In genomic region chr15:96054606-96055005, GRCh38 we compare ENCODE assay signal across 14 cellular contexts.
"Had no signal": no experiment of that assay in that cellular context is flagged by ENCODE, and none has a peak within 500 bp of the region (broad histone marks: within the 10 kb centered on the region; RNA-seq: fewer than 3 reads in every experiment).

No MANE protein-coding gene starts in this region.

- DNase-seq: activated CD4-positive, alpha-beta T cell treated with anti-CD3 and anti-CD28 coated beads, Interleukin-2, amount 50 U/mL, for 1 hour; activated CD4-positive, CD25-positive, alpha-beta regulatory T cell; activated naive CD4-positive, alpha-beta T cell treated with anti-CD3 and anti-CD28 coated beads, Interleukin-2, amount 50 U/mL, for 16 hours; adrenal gland; caudate nucleus; cortex of kidney; effector CD8-positive, alpha-beta T cell; mesendoderm; pancreas; stimulated activated CD4-positive, alpha-beta T cell treated with anti-CD3 and anti-CD28 coated beads, Interleukin-15, amount 100 ng/mL, for 24 hours; stimulated activated CD4-positive, alpha-beta T cell treated with anti-CD3 and anti-CD28 coated beads, Interleukin-4, amount 100 ng/mL, for 24 hours; T-helper 17 cell; testis had no signal

- H3K27ac Mint-ChIP-seq: stimulated activated naive CD8-positive, alpha-beta T cell treated with anti-CD3 and anti-CD28 coated beads, Interleukin-15, Interleukin-2, amounts not matched to agents 100 ng/mL and 50 ng/mL, for 24 hours; T-helper 17 cell had no signal

- ATAC-seq: pancreas, T-helper 17 cell had no signal

- H3K4me3 Mint-ChIP-seq: stimulated activated naive CD8-positive, alpha-beta T cell treated with anti-CD3 and anti-CD28 coated beads, Interleukin-15, Interleukin-2, amounts not matched to agents 100 ng/mL and 50 ng/mL, for 24 hours; T-helper 17 cell had no signal
